In the genomic region with DNA sequence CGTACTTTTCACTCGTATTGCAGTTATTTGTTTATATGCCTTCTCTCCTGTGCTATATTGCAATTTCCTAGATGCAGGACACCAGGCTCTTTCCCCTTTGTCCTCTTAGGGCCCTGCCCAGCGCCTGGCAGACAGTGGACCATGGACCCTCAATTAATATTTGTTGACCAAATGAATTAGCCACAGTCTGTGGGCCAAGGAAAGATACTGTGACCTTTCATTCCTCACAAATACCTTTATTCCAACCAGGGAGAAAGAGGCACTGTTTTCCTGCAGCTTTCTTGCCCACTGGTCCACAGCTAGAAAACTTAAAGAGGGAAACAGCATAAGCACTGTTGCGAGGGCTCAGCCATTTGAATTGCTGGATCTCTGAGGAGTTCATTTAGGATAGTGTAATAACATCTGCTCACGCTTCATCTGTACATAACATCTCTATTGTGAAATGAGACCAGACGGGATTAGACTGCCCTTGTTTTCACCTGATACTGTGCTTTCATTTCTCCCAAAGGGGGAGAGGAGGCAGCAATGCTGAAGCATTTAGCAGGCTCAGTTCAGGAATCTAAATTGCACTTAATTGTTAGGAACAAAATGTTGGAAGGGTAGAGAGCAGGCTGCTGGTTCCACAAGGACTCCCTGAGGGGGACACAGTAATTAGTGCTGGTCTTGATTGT, we compare ENCODE assay signal across 12 cellular contexts. TPM values are rescaled to one million over a fixed set of nuclear protein-coding genes. Genes with fewer than 3 reads are reported as not detected.
A peak's percentile ranks its signal among the peaks of the same experiment; 100 is the strongest.
DNase-seq lines count a peak whose midpoint lies in the region; ATAC-seq and TF ChIP-seq lines count a peak whose summit lies in the region.
"Had no signal": no experiment of that assay in that cellular context is flagged by ENCODE, and none has a peak within 500 bp of the region (broad histone marks: within the 10 kb centered on the region; RNA-seq: fewer than 3 reads in every experiment).

No MANE protein-coding gene starts in this region.

- H3K79me1 ChIP-seq in H9 (ENCODE audit: insufficient read depth, low read depth, low read length, poor library complexity, severe bottlenecking), result no peaks in the 10 kb centered on the region

- H3K27me3 Mint-ChIP-seq in H9 (ENCODE audit: low read depth) (peaks cover 66% of the 10 kb centered on the region), progenitor cell of endocrine pancreas (no peaks in the 10 kb centered on the region)

- no peak overlapping the region for H2BK15ac ChIP-seq in H9 (ENCODE audit: low read depth, low read length)

- H4K20me1 ChIP-seq in H9 (ENCODE audit: control insufficient read depth, insufficient read depth, insufficient read length) (peaks cover 3% of the 10 kb centered on the region), OCI-LY7 (ENCODE audit: insufficient read depth, low read length) (no peaks in the 10 kb centered on the region)

- no peak overlapping the region for H4K91ac ChIP-seq in H9 (ENCODE audit: insufficient read length, low read depth, low read length)

- peak overlapping the region in 1 of 3 experiments; percentile 40; a peak in 2 of 7 replicates for H3K27ac Mint-ChIP-seq in H9
- H3K27ac Mint-ChIP-seq in progenitor cell of endocrine pancreas, result peak overlapping the region; percentile 33

- no peak overlapping the region for H3T11ph ChIP-seq in H9 (ENCODE audit: low read length)

- no peak overlapping the region for H3K14ac ChIP-seq in H9 (ENCODE audit: insufficient read depth, low read length)

- H3K23ac ChIP-seq in H9 (ENCODE audit: insufficient read length, low read depth, low read length), result no peak overlapping the region

- peaks cover 26 to 51% of the 10 kb centered on the region in 2 experiments for H3K4me1 Mint-ChIP-seq in H9
- H3K4me1 Mint-ChIP-seq in progenitor cell of endocrine pancreas (ENCODE audit: low read depth), result peaks cover 46% of the 10 kb centered on the region

- H3K4me2 ChIP-seq in H9 (ENCODE audit: insufficient read depth, insufficient read length, low read length) (peak overlapping the region; percentile 88), OCI-LY7 (ENCODE audit: low read length) (no peak overlapping the region)

- H3K4ac ChIP-seq in H9 (ENCODE audit: low read depth, low read length), result no peak overlapping the region

- H4K8ac ChIP-seq in H9 (replicated peaks; ENCODE audit: insufficient read length, low read depth, low read length), result no peak overlapping the region

- no peak overlapping the region for H4K5ac ChIP-seq in H9 (ENCODE audit: insufficient read length, low read depth, low read length)

- CTCF ChIA-PET in OCI-LY7 (lab: Charles Lee; ENCODE audit: unreplicated experiment), result no interaction called here

- H3K27me3 ChIP-seq in H9 (ENCODE audit: insufficient read depth, low read length), result peaks cover 3% of the 10 kb centered on the region; the same call in 1 of the 2 replicates
- H3K27me3 ChIP-seq: transverse colon had no signal

- no CpG with 5 or more reads among the region's 6 CpGs for WGBS in H9 (ENCODE audit: extremely low coverage, insufficient read length, low lambda C conversion rate)

- H3K36me3 Mint-ChIP-seq in H9 (ENCODE audit: insufficient read depth in 1 of 3, low read depth in 3 of 3), result peaks cover 0 to 7% (median 5%) of the 10 kb centered on the region in 3 experiments; a peak in 5 of 7 replicates
- peaks cover 3% of the 10 kb centered on the region for H3K36me3 Mint-ChIP-seq in progenitor cell of endocrine pancreas (ENCODE audit: insufficient read depth)

- no peak overlapping the region for H2BK120ac ChIP-seq in H9 (ENCODE audit: low read depth, low read length, poor library complexity, severe bottlenecking)

- TF ChIP-seq CTCF in H9 (conservative IDR thresholded peaks at IDR 0.05) (no peak; the same call in 1 of the 3 replicates), OCI-LY7 (conservative IDR thresholded peaks at IDR 0.05; ENCODE audit: low read length) (0 out of 2 replicates have a peak, but pooled peaks have one; percentile 1), fibroblast of mammary gland (conservative IDR thresholded peaks at IDR 0.05; ENCODE audit: control insufficient read depth, insufficient read depth, low read depth, low read length) (no peak), progenitor cell of endocrine pancreas (IDR thresholded peaks at IDR 0.05; ENCODE audit: unreplicated experiment) (no peak)

- DNase-seq in H9 (no peak), OCI-LY7 (ENCODE audit: low spot score) (no peak), fibroblast of mammary gland (ENCODE audit: low read depth) (peak; percentile 42), progenitor cell of endocrine pancreas (ENCODE audit: low spot score, unreplicated experiment) (no peak), DMS114 treated with DMSO at 0.1 percent for 48 hours (lab: John Stamatoyannopoulos, UW; ENCODE audit: unreplicated experiment) (no peak), left colon (no peak), ureter (ENCODE audit: low spot score) (no peak)
- DNase-seq: naive B cell; NCI-H187; stimulated activated CD4-positive, alpha-beta T cell treated with anti-CD3 and anti-CD28 coated beads, Interleukin-4, amount 100 ng/mL, for 4 hours; transverse colon had no signal

- H3K36me3 ChIP-seq in OCI-LY7 (ENCODE audit: insufficient read depth, low read length), result peaks cover 1% of the 10 kb centered on the region
- H3K36me3 ChIP-seq: transverse colon had no signal

- H3K79me2 ChIP-seq in H9 (ENCODE audit: insufficient read depth, low read length), result no peaks in the 10 kb centered on the region
- no peaks in the 10 kb centered on the region for H3K79me2 ChIP-seq in OCI-LY7 (ENCODE audit: insufficient read depth, low read depth, low read length)

- ATAC-seq in left colon, result no peak
- ATAC-seq in GM21360 (IDR thresholded peaks at IDR 0.05; ENCODE audit: unreplicated experiment), result no peak

- H3K9me3 ChIP-seq in H9 (ENCODE audit: control insufficient read depth, low read depth, low read length) (no peaks in the 10 kb centered on the region), OCI-LY7 (ENCODE audit: low read length) (peaks cover 7% of the 10 kb centered on the region; the same call in 1 of the 2 replicates)
- H3K9me3 ChIP-seq: transverse colon had no signal

- H2AFZ ChIP-seq in H9 (ENCODE audit: low read length) (no peak overlapping the region), OCI-LY7 (ENCODE audit: low read length) (no peak overlapping the region)

- H2BK12ac ChIP-seq in H9 (ENCODE audit: insufficient read length, low read depth, low read length), result no peak overlapping the region

- H2AK5ac ChIP-seq in H9 (ENCODE audit: insufficient read length, low read length), result no peak overlapping the region

- no peaks in the 10 kb centered on the region for H3K9me2 ChIP-seq in OCI-LY7 (ENCODE audit: insufficient read depth, low read length)

- H3K4me3 ChIP-seq in OCI-LY7 (ENCODE audit: low read depth, low read length, poor library complexity, severe bottlenecking) (no peak overlapping the region), fibroblast of mammary gland (ENCODE audit: control insufficient read depth, low read depth, low read length) (no peak overlapping the region)
- H3K4me3 ChIP-seq: transverse colon had no signal

- peak overlapping the region in 1 of 2 experiments; percentile 89; a peak in 3 of 5 replicates for H3K4me3 Mint-ChIP-seq in H9
- H3K4me3 Mint-ChIP-seq in progenitor cell of endocrine pancreas (ENCODE audit: low read depth), result peak overlapping the region; percentile 72

- no peak overlapping the region for H3K18ac ChIP-seq in H9 (ENCODE audit: insufficient read length, low read depth, low read length)

- no peak overlapping the region for H3K27ac ChIP-seq in H9 (ENCODE audit: insufficient read length, low read depth, low read length)
- no peak overlapping the region for H3K27ac ChIP-seq in OCI-LY7 (ENCODE audit: low read depth, low read length, poor library complexity, severe bottlenecking)

- H3K56ac ChIP-seq in H9 (ENCODE audit: insufficient read length, low read depth, low read length), result no peak overlapping the region

- BruUV-seq in OCI-LY7 (replicated peaks; lab: Mats Ljungman, UMichigan), result no TSS peak

- POLR2A ChIA-PET in OCI-LY7 (lab: Charles Lee), result interaction anchor here (0.7 to 0.8 kb wide), 2 partner anchors 21 to 417 kb away, joined by 3 to 4 read pairs; no protein-coding TSS in a partner anchor

- intact Hi-C loops in OCI-LY7 (cut with micrococcal nuclease; ENCODE audit: unreplicated experiment) (no loop called here), left colon (cut with DNase I, micrococcal nuclease) (no loop called here)

- H3K9ac ChIP-seq in H9 (ENCODE audit: extremely low read depth, insufficient read length, low read length), result no peak overlapping the region

- peaks cover 11% of the 10 kb centered on the region for H3K23me2 ChIP-seq in H9 (ENCODE audit: insufficient read length, low read depth, low read length, poor library complexity, severe bottlenecking)

- H3K4me1 ChIP-seq in H9 (ENCODE audit: insufficient read depth, low read length) (no peaks in the 10 kb centered on the region; the same call in 1 of the 2 replicates), OCI-LY7 (ENCODE audit: insufficient read depth, low read length, poor library complexity, severe bottlenecking) (no peaks in the 10 kb centered on the region)

- H3K9me3 Mint-ChIP-seq in H9 (peaks cover 4 to 6% of the 10 kb centered on the region in 2 experiments; a peak in 3 of 5 replicates), progenitor cell of endocrine pancreas (ENCODE audit: low read depth) (peaks cover 2% of the 10 kb centered on the region)
- H3K9me3 Mint-ChIP-seq: naive B cell had no signal

- H2BK20ac ChIP-seq in H9 (ENCODE audit: low read depth, low read length, poor library complexity, severe bottlenecking), result no peak overlapping the region

- H2BK5ac ChIP-seq in H9 (ENCODE audit: insufficient read length, low read length), result no peak overlapping the region

RNA-seq across cellular contexts. Expression of a gene that starts 46.7 kb away (rescaled TPM):
- total RNA-seq in H9 (2021), result 9.2 and 9.5 TPM in 2 replicates
- 8.3 and 9.5 TPM in 2 replicates for total RNA-seq in OCI-LY7 (2014; rRNA removed; shearing (Covaris generic))
- 36.5 and 42.1 TPM in 2 replicates for total RNA-seq in OCI-LY7 (2022)
- 117 and 120 TPM in 2 replicates for total RNA-seq in progenitor cell of endocrine pancreas
- total RNA-seq in left colon, result 10 to 100 TPM; 56.9 to 62.3 TPM
- total RNA-seq in ureter, result 48.7 TPM
